In the genomic region with DNA sequence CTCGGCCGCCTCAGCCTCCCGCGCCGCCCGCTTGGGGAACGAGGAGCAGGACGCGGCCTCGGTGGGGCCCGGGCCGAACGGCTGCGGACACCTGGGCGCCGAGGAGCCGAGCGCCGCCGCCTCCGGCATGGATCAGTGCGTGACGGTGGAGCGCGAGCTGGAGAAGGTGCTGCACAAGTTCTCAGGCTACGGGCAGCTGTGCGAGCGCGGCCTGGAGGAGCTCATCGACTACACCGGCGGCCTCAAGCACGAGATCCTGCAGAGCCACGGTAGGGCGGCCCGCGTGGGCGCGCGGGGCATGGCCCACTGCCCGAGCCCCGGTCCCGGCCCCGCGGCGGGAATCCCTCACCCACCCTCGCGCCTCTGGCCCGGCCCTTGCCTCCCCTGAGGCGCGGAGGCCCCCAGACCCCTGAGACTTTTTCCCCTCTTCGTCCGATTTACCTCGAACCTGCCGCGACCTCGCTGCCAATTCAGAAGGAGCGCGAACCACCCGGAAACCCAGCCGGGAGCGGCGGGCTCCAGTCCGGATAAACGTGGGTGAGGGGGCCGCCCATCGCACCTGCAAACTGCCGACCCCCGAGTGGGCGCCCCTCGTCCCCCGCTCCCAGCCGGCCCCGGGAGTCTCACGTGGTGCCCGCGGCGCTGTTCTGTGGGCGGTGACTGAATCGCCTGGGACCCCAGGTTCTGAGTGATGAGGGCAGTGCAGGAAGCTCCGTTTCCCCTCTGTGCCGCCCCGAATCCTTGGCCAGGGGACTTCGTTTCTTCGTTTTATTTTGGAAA, we compare ENCODE assay signal across 8 cellular contexts. TPM values are rescaled to one million over a fixed set of nuclear protein-coding genes. Genes with fewer than 3 reads are reported as not detected.
DNase-seq lines count a peak whose midpoint lies in the region; ATAC-seq and TF ChIP-seq lines count a peak whose summit lies in the region.
"Not testable (repeated sequence)": the region's sequence is repeated elsewhere in the genome, so short reads cannot be mapped to it uniquely, and the experiment has no call there.

No MANE protein-coding gene starts in this region.

- H3K4me3 ChIP-seq in SK-N-SH (ENCODE audit: low read depth in 2 of 2, low read length in 1 of 2) (peak overlapping the region; percentile 59 to 63), fibroblast of mammary gland (ENCODE audit: control insufficient read depth, low read depth, low read length) (peak overlapping the region; percentile 55)

- H3K27ac ChIP-seq in SK-N-SH (ENCODE audit: low read depth in 2 of 2, low read length in 1 of 2), result peak overlapping the region in 1 of 2 experiments; percentile 72; a peak in 2 of 4 replicates

- not testable (repeated sequence) for H3K79me2 ChIP-seq in SK-N-SH (ENCODE audit: insufficient read depth)

- not testable (repeated sequence) for H3K9me2 ChIP-seq in SK-N-SH

- not testable (repeated sequence) for H4K20me1 ChIP-seq in SK-N-SH (ENCODE audit: insufficient read depth)

- not testable (repeated sequence) for TF ChIP-seq CTCF in SK-N-SH (IDR thresholded peaks at IDR 0.05); fibroblast of mammary gland (conservative IDR thresholded peaks at IDR 0.05; ENCODE audit: control insufficient read depth, insufficient read depth, low read depth, low read length)

- CTCF ChIA-PET in SK-N-SH (lab: Yijun Ruan, JAX), result not testable (repeated sequence)

- H3K27me3 ChIP-seq in SK-N-SH (ENCODE audit: insufficient read depth), result not testable (repeated sequence)

- DNase-seq in CD1c-positive myeloid dendritic cell (ENCODE audit: extremely low spot score) (peak; percentile 55), SK-N-SH (peak; percentile 27), fibroblast of mammary gland (ENCODE audit: low read depth) (peak; percentile 34), myocyte (ENCODE audit: low read depth) (peak; percentile 41)
- peak in 3 of 4 experiments; percentile 18 to 42 (median 22) for DNase-seq in activated naive CD4-positive, alpha-beta T cell (lab: John Stamatoyannopoulos, UW)
- DNase-seq in stimulated activated CD8-positive, alpha-beta memory T cell treated with anti-CD3 and anti-CD28 coated beads, Interleukin-15, amount 100 ng/mL, for 24 hours (ENCODE audit: low read depth), result peak; percentile 16

- not testable (repeated sequence) for H3K36me3 ChIP-seq in SK-N-SH (replicated peaks in 1 of 2; ENCODE audit: control insufficient read depth in 1 of 2, insufficient read depth in 2 of 2, low read length in 1 of 2)

- POLR2A ChIA-PET in SK-N-SH (lab: Yijun Ruan, JAX), result not testable (repeated sequence)

- not testable (repeated sequence) for TF ChIP-seq RAD21 in SK-N-SH (IDR thresholded peaks at IDR 0.05; ENCODE audit: low read length)

- 0% methylated on average over 4 of the region's 85 CpGs for WGBS in SK-N-SH (ENCODE audit: low lambda C conversion rate)

- ATAC-seq in GM21381 (IDR thresholded peaks at IDR 0.05; ENCODE audit: unreplicated experiment) (peak; percentile 31), HG03469 (IDR thresholded peaks at IDR 0.05; ENCODE audit: unreplicated experiment) (peak; percentile 14)

- H3K9me3 ChIP-seq in SK-N-SH, result not testable (repeated sequence)

- H2AFZ ChIP-seq in SK-N-SH (ENCODE audit: low read depth), result not testable (repeated sequence)

- peak overlapping the region; percentile 66; the same call in 1 of the 2 replicates for H3K9ac ChIP-seq in SK-N-SH

- H3K4me1 ChIP-seq in SK-N-SH (ENCODE audit: control insufficient read depth in 1 of 2, insufficient read depth in 2 of 2, low read depth in 1 of 2, low read length in 1 of 2), result not testable (repeated sequence)

- TF ChIP-seq EP300 in SK-N-SH (IDR thresholded peaks at IDR 0.05; ENCODE audit: borderline replicate concordance in 1 of 2, low read depth in 1 of 2, low read length in 1 of 2), result not testable (repeated sequence)

- not testable (repeated sequence) for H3F3A ChIP-seq in SK-N-SH (replicated peaks; ENCODE audit: insufficient read depth)

- peak overlapping the region; percentile 78 for H3K4me2 ChIP-seq in SK-N-SH

TF ChIP-seq in SK-N-SH, 30 proteins besides CTCF, POLR2A, EP300 and RAD21:
- TF ChIP-seq, protein P1, sequence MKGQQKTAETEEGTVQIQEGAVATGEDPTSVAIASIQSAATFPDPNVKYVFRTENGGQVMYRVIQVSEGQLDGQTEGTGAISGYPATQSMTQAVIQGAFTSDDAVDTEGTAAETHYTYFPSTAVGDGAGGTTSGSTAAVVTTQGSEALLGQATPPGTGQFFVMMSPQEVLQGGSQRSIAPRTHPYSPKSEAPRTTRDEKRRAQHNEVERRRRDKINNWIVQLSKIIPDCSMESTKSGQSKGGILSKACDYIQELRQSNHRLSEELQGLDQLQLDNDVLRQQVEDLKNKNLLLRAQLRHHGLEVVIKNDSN (IDR thresholded peaks at IDR 0.05; ENCODE audit: borderline replicate concordance, low read depth), result peak; percentile 28; the same call in 1 of the 2 replicates

RNA-seq across cellular contexts. Expression of gene RMND5A, which starts 0.6 kb away (rescaled TPM):
- polyA plus RNA-seq in SK-N-SH (2012; rRNA removed), result 4.3 and 4.9 TPM in 2 replicates
- 5.9 and 7.1 TPM in 2 replicates for polyA plus RNA-seq in SK-N-SH (2012; cell fraction: cytosol; rRNA removed)
- polyA plus RNA-seq in SK-N-SH (2012; cell fraction: nucleus; rRNA removed), result 3.6 and 3.7 TPM in 2 replicates
- 57.2 and 86.4 TPM in 2 replicates for total RNA-seq in myocyte
- polyA plus RNA-seq in myocyte (2012), result 11.6 TPM
